ENCODE assay signal across 1 cellular context in the genomic region with DNA sequence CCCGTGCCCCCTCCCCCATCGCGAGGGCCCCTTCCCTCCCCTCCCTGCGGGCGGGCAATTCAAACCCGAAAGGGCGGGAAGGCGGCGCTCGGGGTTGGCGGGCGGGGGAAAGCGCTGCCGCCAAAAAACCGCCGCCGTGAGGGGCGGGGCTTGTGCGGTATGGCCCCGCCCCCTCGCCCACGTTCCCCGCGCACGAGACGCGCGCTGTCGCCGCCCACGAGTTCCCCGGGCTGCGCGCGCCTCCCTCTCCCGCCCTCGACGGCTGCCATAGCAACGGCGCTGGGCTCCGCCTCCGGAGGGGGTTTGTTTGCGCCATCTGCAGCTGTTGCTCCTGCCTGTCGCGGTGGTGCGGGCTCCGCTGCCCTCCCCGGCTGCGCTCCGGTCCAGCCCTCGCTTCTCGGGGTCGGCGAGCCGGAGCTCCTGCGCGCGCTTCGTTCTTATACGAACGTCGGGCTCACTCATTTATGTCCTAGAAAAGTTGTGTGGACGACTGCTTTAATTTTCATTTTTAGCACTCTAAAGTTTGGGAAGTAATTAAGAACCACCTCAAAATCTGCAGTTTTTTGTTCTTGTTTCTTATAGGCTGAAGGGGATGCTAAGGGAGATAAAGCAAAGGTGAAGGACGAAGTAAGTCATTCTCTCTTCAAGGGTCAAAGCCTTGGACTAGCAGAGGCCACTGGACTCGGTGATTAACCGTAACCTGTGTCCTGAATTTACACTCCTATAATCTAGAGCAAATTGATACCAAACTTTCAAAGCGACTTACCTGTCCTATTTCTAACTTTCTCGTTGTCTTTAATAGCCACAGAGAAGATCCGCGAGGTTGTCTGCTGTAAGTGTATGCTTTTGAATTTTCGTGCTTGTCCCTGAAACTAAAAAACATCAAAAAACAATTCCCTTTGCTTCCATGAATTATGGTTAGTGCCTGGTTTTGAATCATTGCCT.
TF ChIP-seq lines count a peak whose summit lies in the region.

No MANE protein-coding gene starts in this region.

TF ChIP-seq in K562, 482 proteins besides CTCF, POLR2A, EP300 and RAD21 (continued from another document and continues in another):
- TF ChIP-seq ERF (CRISPR knock-in tag; IDR thresholded peaks at IDR 0.05) (peak; percentile 81; the same call in 1 of the 2 replicates), RBM25 (IDR thresholded peaks at IDR 0.05; ENCODE audit: low read depth, low read length, severe bottlenecking) (peak; percentile 22), JUND (IDR thresholded peaks at IDR 0.05; ENCODE audit: borderline replicate concordance, low read depth, low read length) (peak; percentile 46; the same call in 1 of the 2 replicates), JUND (tag; IDR thresholded peaks at IDR 0.05; ENCODE audit: borderline replicate concordance, low read depth, low read length) (no peak; the same call in 2 of the 3 replicates), HDAC2 (IDR thresholded peaks at IDR 0.05) (peak; percentile 45; the same call in 1 of the 2 replicates), CEBPG (CRISPR knock-in tag; IDR thresholded peaks at IDR 0.05) (peak; percentile 71), CEBPG (tag; conservative IDR thresholded peaks at IDR 0.05 in 1 of 2, IDR thresholded peaks at IDR 0.05 in 1 of 2) (peak in 1 of 2 experiments; percentile 75; a peak in 2 of 4 replicates), SREBF2 (CRISPR knock-in tag; IDR thresholded peaks at IDR 0.05) (no peak), MYC (IDR thresholded peaks at IDR 0.05; ENCODE audit: low read depth, low read length) (peak; percentile 94), MYC (CRISPR knock-in tag; IDR thresholded peaks at IDR 0.05; ENCODE audit: borderline replicate concordance, low read depth) (no peak; the same call in 1 of the 2 replicates), ZBTB17 (CRISPR knock-in tag; IDR thresholded peaks at IDR 0.05) (peak; percentile 93), HCFC1 (IDR thresholded peaks at IDR 0.05; ENCODE audit: low read depth, low read length) (peak; percentile 39; the same call in 1 of the 2 replicates), ZNF347 (CRISPR knock-in tag; IDR thresholded peaks at IDR 0.05; ENCODE audit: low read depth) (no peak), HNRNPL (IDR thresholded peaks at IDR 0.05; ENCODE audit: low read depth, low read length) (no peak), POLR2B (IDR thresholded peaks at IDR 0.05; ENCODE audit: low read depth, partially characterized antibody) (peak; percentile 5), MEF2A (IDR thresholded peaks at IDR 0.05; ENCODE audit: control insufficient read depth, low read depth, low read length) (peak; percentile 24; the same call in 1 of the 2 replicates), NRF1 (conservative IDR thresholded peaks at IDR 0.05 in 1 of 2, IDR thresholded peaks at IDR 0.05 in 1 of 2) (peak; percentile 92 to 93), LCOR (CRISPR knock-in tag; IDR thresholded peaks at IDR 0.05) (peak; percentile 76), HMGN3 (IDR thresholded peaks at IDR 0.05; ENCODE audit: borderline replicate concordance, extremely low read depth, insufficient read length, low read depth, low read length) (peak; percentile 96), CTBP1 (IDR thresholded peaks at IDR 0.05; ENCODE audit: borderline replicate concordance) (peak; percentile 75), ILF3 (IDR thresholded peaks at IDR 0.05; ENCODE audit: borderline replicate concordance) (no peak), KDM1A (IDR thresholded peaks at IDR 0.05) (no peak), RFX1 (IDR thresholded peaks at IDR 0.05) (peak; percentile 95), CCNT2 (IDR thresholded peaks at IDR 0.05; ENCODE audit: borderline replicate concordance, extremely low read depth, insufficient read length, low read depth, low read length) (peak; percentile 97), ZNF780A (CRISPR knock-in tag; IDR thresholded peaks at IDR 0.05) (no peak), ATF1 (CRISPR knock-in tag; IDR thresholded peaks at IDR 0.05) (no peak), ATF1 (tag; IDR thresholded peaks at IDR 0.05) (peak; percentile 72; the same call in 1 of the 2 replicates), ZFP1 (CRISPR knock-in tag; IDR thresholded peaks at IDR 0.05) (no peak), ZFP36 (IDR thresholded peaks at IDR 0.05; ENCODE audit: low read depth, low read length, partially characterized antibody) (peak; percentile 18), CBFB (CRISPR knock-in tag; IDR thresholded peaks at IDR 0.05) (no peak), CEBPB (tag; IDR thresholded peaks at IDR 0.05) (peak; percentile 84), SP1 (CRISPR knock-in tag; IDR thresholded peaks at IDR 0.05) (peak; percentile 82), CCAR2 (IDR thresholded peaks at IDR 0.05; ENCODE audit: low read depth, low read length) (no peak), DPF2 (IDR thresholded peaks at IDR 0.05) (0 out of 2 replicates have a peak, but pooled peaks have one; percentile 18), HNRNPH1 (optimal IDR thresholded peaks at IDR 0.05; ENCODE audit: low read depth, low read length) (peak; percentile 25), LEF1 (IDR thresholded peaks at IDR 0.05) (peak; percentile 41; the same call in 1 of the 2 replicates), GTF2E2 (tag; IDR thresholded peaks at IDR 0.05) (0 out of 2 replicates have a peak, but pooled peaks have one; percentile 17), FOSL1 (tag; conservative IDR thresholded peaks at IDR 0.05) (peak; percentile 11; the same call in 1 of the 2 replicates), POLR2AphosphoS5 (IDR thresholded peaks at IDR 0.05; ENCODE audit: control insufficient read depth, insufficient read depth, low read depth, low read length) (peak; percentile 76), RBFOX2 (IDR thresholded peaks at IDR 0.05; ENCODE audit: low read depth, low read length) (peak; percentile 95)
- TF ChIP-seq, protein P1, sequence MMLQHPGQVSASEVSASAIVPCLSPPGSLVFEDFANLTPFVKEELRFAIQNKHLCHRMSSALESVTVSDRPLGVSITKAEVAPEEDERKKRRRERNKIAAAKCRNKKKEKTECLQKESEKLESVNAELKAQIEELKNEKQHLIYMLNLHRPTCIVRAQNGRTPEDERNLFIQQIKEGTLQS (IDR thresholded peaks at IDR 0.05), result 0 out of 2 replicates have a peak, but pooled peaks have one; percentile 16
- TF ChIP-seq, protein P1 (CRISPR knock-in tag; conservative IDR thresholded peaks at IDR 0.05), result peak; percentile 13
- TF ChIP-seq, protein P2, sequence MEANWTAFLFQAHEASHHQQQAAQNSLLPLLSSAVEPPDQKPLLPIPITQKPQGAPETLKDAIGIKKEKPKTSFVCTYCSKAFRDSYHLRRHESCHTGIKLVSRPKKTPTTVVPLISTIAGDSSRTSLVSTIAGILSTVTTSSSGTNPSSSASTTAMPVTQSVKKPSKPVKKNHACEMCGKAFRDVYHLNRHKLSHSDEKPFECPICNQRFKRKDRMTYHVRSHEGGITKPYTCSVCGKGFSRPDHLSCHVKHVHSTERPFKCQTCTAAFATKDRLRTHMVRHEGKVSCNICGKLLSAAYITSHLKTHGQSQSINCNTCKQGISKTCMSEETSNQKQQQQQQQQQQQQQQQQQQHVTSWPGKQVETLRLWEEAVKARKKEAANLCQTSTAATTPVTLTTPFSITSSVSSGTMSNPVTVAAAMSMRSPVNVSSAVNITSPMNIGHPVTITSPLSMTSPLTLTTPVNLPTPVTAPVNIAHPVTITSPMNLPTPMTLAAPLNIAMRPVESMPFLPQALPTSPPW (CRISPR knock-in tag; IDR thresholded peaks at IDR 0.05), result peak; percentile 94
- TF ChIP-seq, protein P3, sequence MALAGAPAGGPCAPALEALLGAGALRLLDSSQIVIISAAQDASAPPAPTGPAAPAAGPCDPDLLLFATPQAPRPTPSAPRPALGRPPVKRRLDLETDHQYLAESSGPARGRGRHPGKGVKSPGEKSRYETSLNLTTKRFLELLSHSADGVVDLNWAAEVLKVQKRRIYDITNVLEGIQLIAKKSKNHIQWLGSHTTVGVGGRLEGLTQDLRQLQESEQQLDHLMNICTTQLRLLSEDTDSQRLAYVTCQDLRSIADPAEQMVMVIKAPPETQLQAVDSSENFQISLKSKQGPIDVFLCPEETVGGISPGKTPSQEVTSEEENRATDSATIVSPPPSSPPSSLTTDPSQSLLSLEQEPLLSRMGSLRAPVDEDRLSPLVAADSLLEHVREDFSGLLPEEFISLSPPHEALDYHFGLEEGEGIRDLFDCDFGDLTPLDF (CRISPR knock-in tag; IDR thresholded peaks at IDR 0.05), result peak; percentile 99
- TF ChIP-seq, protein P4, sequence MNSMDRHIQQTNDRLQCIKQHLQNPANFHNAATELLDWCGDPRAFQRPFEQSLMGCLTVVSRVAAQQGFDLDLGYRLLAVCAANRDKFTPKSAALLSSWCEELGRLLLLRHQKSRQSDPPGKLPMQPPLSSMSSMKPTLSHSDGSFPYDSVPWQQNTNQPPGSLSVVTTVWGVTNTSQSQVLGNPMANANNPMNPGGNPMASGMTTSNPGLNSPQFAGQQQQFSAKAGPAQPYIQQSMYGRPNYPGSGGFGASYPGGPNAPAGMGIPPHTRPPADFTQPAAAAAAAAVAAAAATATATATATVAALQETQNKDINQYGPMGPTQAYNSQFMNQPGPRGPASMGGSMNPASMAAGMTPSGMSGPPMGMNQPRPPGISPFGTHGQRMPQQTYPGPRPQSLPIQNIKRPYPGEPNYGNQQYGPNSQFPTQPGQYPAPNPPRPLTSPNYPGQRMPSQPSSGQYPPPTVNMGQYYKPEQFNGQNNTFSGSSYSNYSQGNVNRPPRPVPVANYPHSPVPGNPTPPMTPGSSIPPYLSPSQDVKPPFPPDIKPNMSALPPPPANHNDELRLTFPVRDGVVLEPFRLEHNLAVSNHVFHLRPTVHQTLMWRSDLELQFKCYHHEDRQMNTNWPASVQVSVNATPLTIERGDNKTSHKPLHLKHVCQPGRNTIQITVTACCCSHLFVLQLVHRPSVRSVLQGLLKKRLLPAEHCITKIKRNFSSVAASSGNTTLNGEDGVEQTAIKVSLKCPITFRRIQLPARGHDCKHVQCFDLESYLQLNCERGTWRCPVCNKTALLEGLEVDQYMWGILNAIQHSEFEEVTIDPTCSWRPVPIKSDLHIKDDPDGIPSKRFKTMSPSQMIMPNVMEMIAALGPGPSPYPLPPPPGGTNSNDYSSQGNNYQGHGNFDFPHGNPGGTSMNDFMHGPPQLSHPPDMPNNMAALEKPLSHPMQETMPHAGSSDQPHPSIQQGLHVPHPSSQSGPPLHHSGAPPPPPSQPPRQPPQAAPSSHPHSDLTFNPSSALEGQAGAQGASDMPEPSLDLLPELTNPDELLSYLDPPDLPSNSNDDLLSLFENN (IDR thresholded peaks at IDR 0.05; ENCODE audit: low read depth in 2 of 2, low read length in 2 of 2), result 0 out of 4 replicates have a peak, but pooled peaks of 1 of the 2 experiments have one; percentile 10
- TF ChIP-seq, protein P5, sequence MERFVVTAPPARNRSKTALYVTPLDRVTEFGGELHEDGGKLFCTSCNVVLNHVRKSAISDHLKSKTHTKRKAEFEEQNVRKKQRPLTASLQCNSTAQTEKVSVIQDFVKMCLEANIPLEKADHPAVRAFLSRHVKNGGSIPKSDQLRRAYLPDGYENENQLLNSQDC (CRISPR knock-in tag; IDR thresholded peaks at IDR 0.05), result 0 out of 2 replicates have a peak, but pooled peaks have one; percentile 38
- TF ChIP-seq, protein P6, sequence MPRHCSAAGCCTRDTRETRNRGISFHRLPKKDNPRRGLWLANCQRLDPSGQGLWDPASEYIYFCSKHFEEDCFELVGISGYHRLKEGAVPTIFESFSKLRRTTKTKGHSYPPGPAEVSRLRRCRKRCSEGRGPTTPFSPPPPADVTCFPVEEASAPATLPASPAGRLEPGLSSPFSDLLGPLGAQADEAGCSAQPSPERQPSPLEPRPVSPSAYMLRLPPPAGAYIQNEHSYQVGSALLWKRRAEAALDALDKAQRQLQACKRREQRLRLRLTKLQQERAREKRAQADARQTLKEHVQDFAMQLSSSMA (CRISPR knock-in tag; IDR thresholded peaks at IDR 0.05), result 0 out of 2 replicates have a peak, but pooled peaks have one; percentile 14
- TF ChIP-seq, protein P7, sequence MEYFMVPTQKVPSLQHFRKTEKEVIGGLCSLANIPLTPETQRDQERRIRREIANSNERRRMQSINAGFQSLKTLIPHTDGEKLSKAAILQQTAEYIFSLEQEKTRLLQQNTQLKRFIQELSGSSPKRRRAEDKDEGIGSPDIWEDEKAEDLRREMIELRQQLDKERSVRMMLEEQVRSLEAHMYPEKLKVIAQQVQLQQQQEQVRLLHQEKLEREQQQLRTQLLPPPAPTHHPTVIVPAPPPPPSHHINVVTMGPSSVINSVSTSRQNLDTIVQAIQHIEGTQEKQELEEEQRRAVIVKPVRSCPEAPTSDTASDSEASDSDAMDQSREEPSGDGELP (CRISPR knock-in tag; IDR thresholded peaks at IDR 0.05; ENCODE audit: borderline replicate concordance), result peak; percentile 99
- TF ChIP-seq, protein P8, sequence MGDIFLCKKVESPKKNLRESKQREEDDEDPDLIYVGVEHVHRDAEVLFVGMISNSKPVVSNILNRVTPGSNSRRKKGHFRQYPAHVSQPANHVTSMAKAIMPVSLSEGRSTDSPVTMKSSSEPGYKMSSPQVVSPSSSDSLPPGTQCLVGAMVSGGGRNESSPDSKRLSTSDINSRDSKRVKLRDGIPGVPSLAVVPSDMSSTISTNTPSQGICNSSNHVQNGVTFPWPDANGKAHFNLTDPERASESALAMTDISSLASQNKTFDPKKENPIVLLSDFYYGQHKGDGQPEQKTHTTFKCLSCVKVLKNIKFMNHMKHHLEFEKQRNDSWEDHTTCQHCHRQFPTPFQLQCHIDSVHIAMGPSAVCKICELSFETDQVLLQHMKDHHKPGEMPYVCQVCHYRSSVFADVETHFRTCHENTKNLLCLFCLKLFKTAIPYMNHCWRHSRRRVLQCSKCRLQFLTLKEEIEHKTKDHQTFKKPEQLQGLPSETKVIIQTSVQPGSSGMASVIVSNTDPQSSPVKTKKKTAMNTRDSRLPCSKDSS (IDR thresholded peaks at IDR 0.05; ENCODE audit: low read depth, partially characterized antibody), result no peak
- TF ChIP-seq, protein P9, sequence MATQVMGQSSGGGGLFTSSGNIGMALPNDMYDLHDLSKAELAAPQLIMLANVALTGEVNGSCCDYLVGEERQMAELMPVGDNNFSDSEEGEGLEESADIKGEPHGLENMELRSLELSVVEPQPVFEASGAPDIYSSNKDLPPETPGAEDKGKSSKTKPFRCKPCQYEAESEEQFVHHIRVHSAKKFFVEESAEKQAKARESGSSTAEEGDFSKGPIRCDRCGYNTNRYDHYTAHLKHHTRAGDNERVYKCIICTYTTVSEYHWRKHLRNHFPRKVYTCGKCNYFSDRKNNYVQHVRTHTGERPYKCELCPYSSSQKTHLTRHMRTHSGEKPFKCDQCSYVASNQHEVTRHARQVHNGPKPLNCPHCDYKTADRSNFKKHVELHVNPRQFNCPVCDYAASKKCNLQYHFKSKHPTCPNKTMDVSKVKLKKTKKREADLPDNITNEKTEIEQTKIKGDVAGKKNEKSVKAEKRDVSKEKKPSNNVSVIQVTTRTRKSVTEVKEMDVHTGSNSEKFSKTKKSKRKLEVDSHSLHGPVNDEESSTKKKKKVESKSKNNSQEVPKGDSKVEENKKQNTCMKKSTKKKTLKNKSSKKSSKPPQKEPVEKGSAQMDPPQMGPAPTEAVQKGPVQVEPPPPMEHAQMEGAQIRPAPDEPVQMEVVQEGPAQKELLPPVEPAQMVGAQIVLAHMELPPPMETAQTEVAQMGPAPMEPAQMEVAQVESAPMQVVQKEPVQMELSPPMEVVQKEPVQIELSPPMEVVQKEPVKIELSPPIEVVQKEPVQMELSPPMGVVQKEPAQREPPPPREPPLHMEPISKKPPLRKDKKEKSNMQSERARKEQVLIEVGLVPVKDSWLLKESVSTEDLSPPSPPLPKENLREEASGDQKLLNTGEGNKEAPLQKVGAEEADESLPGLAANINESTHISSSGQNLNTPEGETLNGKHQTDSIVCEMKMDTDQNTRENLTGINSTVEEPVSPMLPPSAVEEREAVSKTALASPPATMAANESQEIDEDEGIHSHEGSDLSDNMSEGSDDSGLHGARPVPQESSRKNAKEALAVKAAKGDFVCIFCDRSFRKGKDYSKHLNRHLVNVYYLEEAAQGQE (CRISPR knock-in tag; IDR thresholded peaks at IDR 0.05; ENCODE audit: low read depth), result peak; percentile 54; the same call in 1 of the 2 replicates
